ENCODE assay signal across 2 cellular contexts in the genomic region with DNA sequence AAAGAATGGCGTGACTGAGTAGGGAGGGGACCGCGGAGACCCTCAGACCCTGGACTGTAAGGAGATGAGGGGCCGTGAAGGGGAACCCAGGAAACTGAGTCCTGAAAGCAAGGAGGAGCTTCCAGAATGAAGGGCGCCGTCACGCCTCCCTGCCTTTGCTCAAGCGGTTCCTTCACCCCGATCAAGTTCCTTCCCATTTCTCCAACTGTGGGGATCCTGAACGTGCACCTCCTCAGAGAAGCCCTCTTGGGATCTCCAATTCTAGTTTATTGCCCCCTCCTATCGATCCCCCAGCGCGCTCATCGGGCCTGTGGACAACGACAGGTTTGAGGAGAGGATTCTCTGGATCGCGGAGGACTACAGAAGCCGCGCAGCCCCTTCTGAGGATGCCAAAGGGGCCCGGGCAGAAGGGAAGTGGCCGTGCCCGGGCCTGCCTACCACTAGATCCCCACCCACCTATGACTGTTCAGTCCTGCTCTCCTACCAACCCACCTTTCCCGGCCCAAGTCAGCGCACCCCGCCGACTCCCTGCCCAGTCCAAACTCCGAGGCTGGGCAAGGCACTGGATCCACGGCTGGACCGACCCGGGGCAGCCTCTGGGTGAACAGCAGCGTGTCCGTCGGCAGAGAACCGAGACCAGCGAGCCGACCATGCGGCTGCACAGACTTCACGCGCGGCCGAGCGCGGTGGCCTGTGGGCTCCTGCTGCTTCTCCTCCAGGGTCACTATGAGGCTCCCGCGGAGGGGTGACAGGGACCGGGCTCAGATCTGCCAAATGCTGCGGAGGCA.
TF ChIP-seq lines count a peak whose summit lies in the region.

No MANE protein-coding gene starts in this region.

TF ChIP-seq in A549, 52 proteins besides CTCF, POLR2A, EP300 and RAD21 (continued from another document):
- TF ChIP-seq, protein P1, sequence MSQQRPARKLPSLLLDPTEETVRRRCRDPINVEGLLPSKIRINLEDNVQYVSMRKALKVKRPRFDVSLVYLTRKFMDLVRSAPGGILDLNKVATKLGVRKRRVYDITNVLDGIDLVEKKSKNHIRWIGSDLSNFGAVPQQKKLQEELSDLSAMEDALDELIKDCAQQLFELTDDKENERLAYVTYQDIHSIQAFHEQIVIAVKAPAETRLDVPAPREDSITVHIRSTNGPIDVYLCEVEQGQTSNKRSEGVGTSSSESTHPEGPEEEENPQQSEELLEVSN (IDR thresholded peaks at IDR 0.05; ENCODE audit: borderline replicate concordance, low read depth), result no peak
- TF ChIP-seq, protein P2, sequence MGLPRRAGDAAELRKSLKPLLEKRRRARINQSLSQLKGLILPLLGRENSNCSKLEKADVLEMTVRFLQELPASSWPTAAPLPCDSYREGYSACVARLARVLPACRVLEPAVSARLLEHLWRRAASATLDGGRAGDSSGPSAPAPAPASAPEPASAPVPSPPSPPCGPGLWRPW (IDR thresholded peaks at IDR 0.05), result no peak
TF ChIP-seq in A549: peak in this region for 0.

TF ChIP-seq in HEK293T, 16 proteins besides CTCF, POLR2A, EP300 and RAD21 (continued from another document):
- TF ChIP-seq ZNF384 (IDR thresholded peaks at IDR 0.05), result no peak
